ENCODE assay signal across 17 cellular contexts in the genomic region with DNA sequence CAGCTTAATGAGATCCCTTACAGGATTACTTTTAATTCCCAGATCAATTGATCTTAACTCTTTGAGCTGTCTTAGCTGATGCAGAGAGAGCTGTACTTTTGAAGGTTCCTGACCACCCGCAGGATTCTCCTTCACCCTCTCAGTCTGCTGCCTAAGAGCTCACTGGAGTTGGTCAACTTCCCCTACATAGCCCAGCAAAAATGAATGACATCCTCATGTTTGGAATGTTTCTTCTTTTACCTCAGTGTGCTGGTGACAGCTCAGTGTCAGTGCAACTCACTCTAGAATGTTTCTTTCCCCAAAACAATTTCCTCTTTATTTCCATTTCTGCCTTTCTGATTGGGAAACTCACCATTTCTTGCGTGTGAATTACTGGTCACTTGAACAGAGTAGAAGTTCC.
"Had no signal": no experiment of that assay in that cellular context is flagged by ENCODE, and none has a peak within 500 bp of the region (broad histone marks: within the 10 kb centered on the region; RNA-seq: fewer than 3 reads in every experiment).

No MANE protein-coding gene starts in this region.

- H3K27ac Mint-ChIP-seq: activated B cell treated with CpG ODN at 0.5 μM for 24 hours; activated CD4-positive, alpha-beta memory T cell treated with anti-CD3 and anti-CD28 coated beads, Interleukin-2, amount 10 ng/mL, durations not matched to agents 7 days and 5 days; activated CD8-positive, alpha-beta memory T cell treated with anti-CD3 and anti-CD28 coated beads, Interleukin-2, amount 10 ng/mL, durations not matched to agents 7 days and 5 days; activated naive CD8-positive, alpha-beta T cell; memory B cell; naive thymus-derived CD4-positive, alpha-beta T cell; stimulated activated naive B cell treated with anti-CD40 and anti-IgM and Interleukin-4, amounts not matched to agents 10 μg/mL and 1 μg/mL and 100 μg/mL, for 72 hours had no signal

- H3K27ac ChIP-seq: coronary artery, gastrocnemius medialis, heart right ventricle, pancreas, sigmoid colon, spleen had no signal

- H3K9me3 ChIP-seq: gastrocnemius medialis, pancreas, sigmoid colon had no signal

- H3K4me3 Mint-ChIP-seq: activated B cell treated with CpG ODN at 0.5 μM for 24 hours; activated CD4-positive, alpha-beta memory T cell treated with anti-CD3 and anti-CD28 coated beads, Interleukin-2, amount 10 ng/mL, durations not matched to agents 7 days and 5 days; activated CD8-positive, alpha-beta memory T cell treated with anti-CD3 and anti-CD28 coated beads, Interleukin-2, amount 10 ng/mL, durations not matched to agents 7 days and 5 days; activated naive CD8-positive, alpha-beta T cell; memory B cell; naive thymus-derived CD4-positive, alpha-beta T cell; stimulated activated naive B cell treated with anti-CD40 and anti-IgM and Interleukin-4, amounts not matched to agents 10 μg/mL and 1 μg/mL and 100 μg/mL, for 72 hours had no signal

- H3K36me3 Mint-ChIP-seq: activated CD8-positive, alpha-beta memory T cell treated with anti-CD3 and anti-CD28 coated beads, Interleukin-2, amount 10 ng/mL, durations not matched to agents 7 days and 5 days; activated naive CD8-positive, alpha-beta T cell; memory B cell; stimulated activated naive B cell treated with anti-CD40 and anti-IgM and Interleukin-4, amounts not matched to agents 10 μg/mL and 1 μg/mL and 100 μg/mL, for 72 hours had no signal

- H3K4me3 ChIP-seq: coronary artery, gastrocnemius medialis, heart right ventricle, pancreas, sigmoid colon, spleen had no signal

- H3K36me3 ChIP-seq: gastrocnemius medialis, heart right ventricle, pancreas, sigmoid colon, spleen had no signal

- H3K27me3 ChIP-seq: gastrocnemius medialis, heart right ventricle, pancreas, sigmoid colon had no signal

- FAIRE-seq: pancreas, TTC549 had no signal

- H3K9me3 Mint-ChIP-seq: activated CD4-positive, alpha-beta memory T cell treated with anti-CD3 and anti-CD28 coated beads, Interleukin-2, amount 10 ng/mL, durations not matched to agents 7 days and 5 days had no signal

- H3K4me1 Mint-ChIP-seq: activated B cell treated with CpG ODN at 0.5 μM for 24 hours; activated CD4-positive, alpha-beta memory T cell treated with anti-CD3 and anti-CD28 coated beads, Interleukin-2, amount 10 ng/mL, durations not matched to agents 7 days and 5 days; activated CD8-positive, alpha-beta memory T cell treated with anti-CD3 and anti-CD28 coated beads, Interleukin-2, amount 10 ng/mL, durations not matched to agents 7 days and 5 days; memory B cell; naive thymus-derived CD4-positive, alpha-beta T cell; stimulated activated naive B cell treated with anti-CD40 and anti-IgM and Interleukin-4, amounts not matched to agents 10 μg/mL and 1 μg/mL and 100 μg/mL, for 72 hours had no signal

- DNase-seq: activated B cell treated with CpG ODN at 0.5 μM for 24 hours; activated CD4-positive, alpha-beta memory T cell treated with anti-CD3 and anti-CD28 coated beads, Interleukin-2, amount 10 ng/mL, durations not matched to agents 7 days and 5 days; activated CD4-positive, alpha-beta T cell treated with anti-CD3 and anti-CD28 coated beads for 48 hours; activated CD8-positive, alpha-beta memory T cell treated with anti-CD3 and anti-CD28 coated beads, Interleukin-2, amount 10 ng/mL, durations not matched to agents 7 days and 5 days; central memory CD4-positive, alpha-beta T cell; erythroblast; gastrocnemius medialis; heart right ventricle; naive thymus-derived CD4-positive, alpha-beta T cell; pancreas; sigmoid colon; spleen; stimulated activated naive B cell treated with anti-CD40 and anti-IgM and Interleukin-4, amounts not matched to agents 10 μg/mL and 1 μg/mL and 100 μg/mL, for 72 hours had no signal

- ATAC-seq: activated CD8-positive, alpha-beta memory T cell treated with anti-CD3 and anti-CD28 coated beads, Interleukin-2, amount 10 ng/mL, durations not matched to agents 7 days and 5 days; gastrocnemius medialis; heart right ventricle; naive thymus-derived CD4-positive, alpha-beta T cell; pancreas; stimulated activated naive B cell treated with anti-CD40 and anti-IgM and Interleukin-4, amounts not matched to agents 10 μg/mL and 1 μg/mL and 100 μg/mL, for 72 hours had no signal

- H3K4me1 ChIP-seq: gastrocnemius medialis, heart right ventricle, pancreas, sigmoid colon, spleen had no signal
